In genomic region chr7:2688409-2689342, GRCh38 we compare ENCODE assay signal across 8 cellular contexts. TPM values are rescaled to one million over a fixed set of nuclear protein-coding genes. Genes with fewer than 3 reads are reported as not detected.
DNase-seq lines count a peak whose midpoint lies in the region; ATAC-seq lines count a peak whose summit lies in the region.

No MANE protein-coding gene starts in this region.

- H3K27ac ChIP-seq in ACC112 (ENCODE audit: low read depth, low read length) (no peak overlapping the region), mesenchymal stem cell (ENCODE audit: low read length, poor library complexity, severe bottlenecking) (no peak overlapping the region)

- H2AFZ ChIP-seq in ACC112 (ENCODE audit: low read length, unreplicated experiment), result no peak overlapping the region
- no peak overlapping the region for H2AFZ ChIP-seq in mesenchymal stem cell (ENCODE audit: low read depth, low read length)

- no peak overlapping the region for H2BK12ac ChIP-seq in mesenchymal stem cell (ENCODE audit: low read length in 2 of 2)

- no peak overlapping the region for H2AK5ac ChIP-seq in mesenchymal stem cell (ENCODE audit: low read length, severe bottlenecking)

- H3K4me3 ChIP-seq in ACC112 (ENCODE audit: low read depth, low read length) (peak overlapping the region; percentile 61), adipocyte (ENCODE audit: low read length) (no peak overlapping the region), mesenchymal stem cell (ENCODE audit: insufficient read depth in 1 of 2, low read depth in 1 of 2, low read length in 2 of 2) (peak overlapping the region; percentile 33 to 51)

- H3K79me2 ChIP-seq in ACC112 (ENCODE audit: control insufficient read depth, insufficient read depth, low read length, unreplicated experiment), result no peaks in the 10 kb centered on the region

- no peak overlapping the region for H3K14ac ChIP-seq in mesenchymal stem cell (ENCODE audit: low read length in 2 of 2)

- peak overlapping the region; percentile 24 for H2BK5ac ChIP-seq in mesenchymal stem cell (ENCODE audit: low read depth, low read length, poor library complexity, severe bottlenecking)

- peak; percentile 36 for DNase-seq in adipocyte (ENCODE audit: low read depth)
- no peak for DNase-seq in mesenchymal stem cell
- DNase-seq in NCI-H2081 (lab: John Stamatoyannopoulos, UW), result no peak
- no peak for DNase-seq in NCI-H2171 (lab: John Stamatoyannopoulos, UW)
- no peak for DNase-seq in OCI-M2 (lab: John Stamatoyannopoulos, UW; ENCODE audit: unreplicated experiment)

- H3K18ac ChIP-seq in mesenchymal stem cell (ENCODE audit: low read depth in 1 of 2, low read length in 2 of 2), result no peak overlapping the region

- H2BK15ac ChIP-seq in mesenchymal stem cell (ENCODE audit: low read depth, poor library complexity, severe bottlenecking), result no peak overlapping the region

- H3K36me3 ChIP-seq in ACC112 (ENCODE audit: insufficient read depth, low read length) (no peaks in the 10 kb centered on the region), adipocyte (ENCODE audit: control insufficient read depth, insufficient read depth, low read length, severe bottlenecking) (no peaks in the 10 kb centered on the region), mesenchymal stem cell (ENCODE audit: control insufficient read depth in 1 of 2, insufficient read depth in 2 of 2, low read depth in 1 of 2, low read length in 2 of 2) (no peaks in the 10 kb centered on the region)

- ATAC-seq in GM18870 (IDR thresholded peaks at IDR 0.05; ENCODE audit: unreplicated experiment) (peak; percentile 83), HG03045 (IDR thresholded peaks at IDR 0.05; ENCODE audit: unreplicated experiment) (peak; percentile 71)

- no peak overlapping the region for H3K23ac ChIP-seq in mesenchymal stem cell (ENCODE audit: low read length in 2 of 2)

- H3K9ac ChIP-seq in adipocyte (ENCODE audit: low read length) (no peak overlapping the region), mesenchymal stem cell (ENCODE audit: low read length) (no peak overlapping the region)

- H3K27me3 ChIP-seq in ACC112 (ENCODE audit: insufficient read depth, low read length), result peaks cover 27% of the 10 kb centered on the region
- peaks cover 10% of the 10 kb centered on the region for H3K27me3 ChIP-seq in adipocyte (replicated peaks; ENCODE audit: control insufficient read depth, insufficient read depth, low read length)
- peaks cover 24 to 38% of the 10 kb centered on the region in 2 experiments for H3K27me3 ChIP-seq in mesenchymal stem cell (ENCODE audit: control insufficient read depth in 1 of 2, insufficient read depth in 1 of 2, low read length in 2 of 2)

- no peak overlapping the region for H2BK120ac ChIP-seq in mesenchymal stem cell (ENCODE audit: low read depth, low read length)

- no peak overlapping the region for H3K4ac ChIP-seq in mesenchymal stem cell (ENCODE audit: low read depth in 1 of 2, low read length in 2 of 2)

- H4K8ac ChIP-seq in mesenchymal stem cell (ENCODE audit: low read length), result peak overlapping the region; percentile 47

- H3K9me3 ChIP-seq in adipocyte (ENCODE audit: control insufficient read depth, low read length), result no peaks in the 10 kb centered on the region
- H3K9me3 ChIP-seq in mesenchymal stem cell (ENCODE audit: control insufficient read depth, low read length), result no peaks in the 10 kb centered on the region

- peak overlapping the region; percentile 64 for H4K91ac ChIP-seq in mesenchymal stem cell (ENCODE audit: low read length)

- H3K4me1 ChIP-seq in ACC112 (ENCODE audit: control insufficient read depth, insufficient read depth, low read length, unreplicated experiment), result peaks cover 4% of the 10 kb centered on the region
- H3K4me1 ChIP-seq in adipocyte (ENCODE audit: control insufficient read depth, insufficient read depth, low read length), result peaks cover 9% of the 10 kb centered on the region
- peaks cover 35% of the 10 kb centered on the region for H3K4me1 ChIP-seq in mesenchymal stem cell (ENCODE audit: control insufficient read depth, insufficient read depth, low read depth, low read length)

- WGBS in mesenchymal stem cell, result 28% methylated on average over 38 of the region's 62 CpGs

- H3K79me1 ChIP-seq in mesenchymal stem cell (replicated peaks; ENCODE audit: low read length, poor library complexity, severe bottlenecking), result no peaks in the 10 kb centered on the region

- peak overlapping the region; percentile 69 for H3K4me2 ChIP-seq in mesenchymal stem cell (ENCODE audit: low read length, poor library complexity, severe bottlenecking)

RNA-seq across cellular contexts. Expression of gene AMZ1, which starts 0.7 kb away (rescaled TPM):
- 0.06 TPM for polyA plus RNA-seq in mesenchymal stem cell (2013, experiment 1 of 2)
- polyA plus RNA-seq in mesenchymal stem cell (2013, experiment 2 of 2), result 0.07 TPM

RNA-seq across cellular contexts. Expression of gene TTYH3, which starts 56.9 kb away (rescaled TPM):
- 198 TPM for polyA plus RNA-seq in mesenchymal stem cell (2013, experiment 1 of 2)
- 194 TPM for polyA plus RNA-seq in mesenchymal stem cell (2013, experiment 2 of 2)
